In the genomic region with DNA sequence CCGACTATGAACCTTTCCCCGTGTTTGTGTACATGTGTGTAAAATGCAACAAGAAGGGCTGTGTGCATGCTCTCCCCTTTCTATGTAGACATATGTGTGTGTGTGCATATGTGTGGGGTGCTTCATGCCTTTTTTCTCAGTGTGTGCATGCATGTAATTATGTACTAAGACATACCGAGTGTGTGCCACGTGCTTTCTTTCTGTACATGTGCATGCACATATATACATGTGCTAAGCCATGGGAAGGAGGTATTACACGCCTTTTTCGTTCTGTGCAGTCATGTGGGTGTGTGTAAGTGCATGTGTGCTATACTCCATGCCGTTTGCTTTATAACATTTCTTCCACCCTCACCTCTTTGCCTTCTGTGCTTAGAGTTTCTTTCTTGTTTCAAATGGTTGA, we compare ENCODE assay signal across 28 cellular contexts.
"Had no signal": no experiment of that assay in that cellular context is flagged by ENCODE, and none has a peak within 500 bp of the region (broad histone marks: within the 10 kb centered on the region; RNA-seq: fewer than 3 reads in every experiment).

No MANE protein-coding gene starts in this region.

- FAIRE-seq: islet of Langerhans, kidney had no signal

- H3K4me3 Mint-ChIP-seq: immature natural killer cell; mesothelial cell of epicardium; naive B cell; natural killer cell; stimulated activated naive B cell treated with anti-CD40 and anti-IgM and Interleukin-4, amounts not matched to agents 10 μg/mL and 1 μg/mL and 100 μg/mL, for 72 hours had no signal

- H3K27ac Mint-ChIP-seq: immature natural killer cell; mesothelial cell of epicardium; natural killer cell; progenitor cell of endocrine pancreas; stimulated activated naive B cell treated with anti-CD40 and anti-IgM and Interleukin-4, amounts not matched to agents 10 μg/mL and 1 μg/mL and 100 μg/mL, for 72 hours had no signal

- H3K27me3 Mint-ChIP-seq: progenitor cell of endocrine pancreas; stimulated activated naive B cell treated with anti-CD40 and anti-IgM and Interleukin-4, amounts not matched to agents 10 μg/mL and 1 μg/mL and 100 μg/mL, for 72 hours had no signal

- H3K9me3 Mint-ChIP-seq: mesothelial cell of epicardium; naive B cell; stimulated activated naive B cell treated with anti-CD40 and anti-IgM and Interleukin-4, amounts not matched to agents 10 μg/mL and 1 μg/mL and 100 μg/mL, for 72 hours had no signal

- H3K4me1 Mint-ChIP-seq: immature natural killer cell; natural killer cell; stimulated activated naive B cell treated with anti-CD40 and anti-IgM and Interleukin-4, amounts not matched to agents 10 μg/mL and 1 μg/mL and 100 μg/mL, for 72 hours had no signal

- ATAC-seq: left colon; left lung; lower lobe of right lung; natural killer cell; sciatic nerve; stimulated activated naive B cell treated with anti-CD40 and anti-IgM and Interleukin-4, amounts not matched to agents 10 μg/mL and 1 μg/mL and 100 μg/mL, for 72 hours; stimulated activated naive CD8-positive, alpha-beta T cell treated with anti-CD3 and anti-CD28 coated beads, Interleukin-15, Interleukin-2, amounts not matched to agents 100 U/mL and 50 U/mL, for 24 hours; upper lobe of right lung had no signal

- H3K9me3 ChIP-seq: left lung, lower lobe of right lung, right atrium auricular region, stomach, testis, thyroid gland, transverse colon, upper lobe of right lung, uterus had no signal

- DNase-seq: hypothalamus; immature natural killer cell; kidney; left colon; left lung; lower lobe of right lung; mammary epithelial cell; naive B cell; natural killer cell; ovary; stimulated activated CD4-positive, alpha-beta T cell treated with anti-CD3 and anti-CD28 coated beads, Interleukin-12 subunit alpha, Interleukin-12 subunit beta, amount 100 ng/mL, for 4 hours; stimulated activated CD4-positive, alpha-beta T cell treated with anti-CD3 and anti-CD28 coated beads, Interleukin-15, amount 100 ng/mL, for 24 hours; stimulated activated CD4-positive, alpha-beta T cell treated with anti-CD3 and anti-CD28 coated beads, Interleukin-2, amount 100 ng/mL, for 24 hours; stimulated activated CD4-positive, alpha-beta T cell treated with anti-CD3 and anti-CD28 coated beads, Interleukin-4, amount 100 ng/mL, for 1 hour; stimulated activated naive B cell treated with anti-CD40 and anti-IgM and Interleukin-4, amounts not matched to agents 10 μg/mL and 1 μg/mL and 100 μg/mL, for 72 hours; stimulated activated naive CD8-positive, alpha-beta T cell treated with anti-CD3 and anti-CD28 coated beads, Interleukin-15, Interleukin-2, amounts not matched to agents 100 U/mL and 50 U/mL, for 24 hours; stomach; testis; thyroid gland; transverse colon; upper lobe of right lung; uterus had no signal

- H3K36me3 ChIP-seq: left lung, lower lobe of right lung, ovary, right atrium auricular region, stomach, thyroid gland, transverse colon, upper lobe of right lung, uterus had no signal

- H3K4me1 ChIP-seq: uterus had no signal

- H3K27ac ChIP-seq: left lung, lower lobe of right lung, ovary, stomach, testis, thyroid gland, transverse colon, upper lobe of right lung had no signal

- H3K27me3 ChIP-seq: left lung, ovary, right atrium auricular region, stomach, testis, thyroid gland, transverse colon, upper lobe of right lung, uterus had no signal

- H3K4me3 ChIP-seq: left lung, lower lobe of right lung, ovary, right atrium auricular region, skin epidermis, stomach, testis, thyroid gland, transverse colon, upper lobe of right lung, uterus had no signal

- H3K36me3 Mint-ChIP-seq: immature natural killer cell; mesothelial cell of epicardium; naive B cell; natural killer cell; stimulated activated naive B cell treated with anti-CD40 and anti-IgM and Interleukin-4, amounts not matched to agents 10 μg/mL and 1 μg/mL and 100 μg/mL, for 72 hours had no signal
